ENCODE assay signal across 1 cellular context in genomic region chr11:46353706-46354105, GRCh38.
A peak's percentile ranks its signal among the peaks of the same experiment; 100 is the strongest.
TF ChIP-seq lines count a peak whose summit lies in the region.

No MANE protein-coding gene starts in this region.

TF ChIP-seq in K562, 482 proteins besides CTCF, POLR2A, EP300 and RAD21:
- TF ChIP-seq ZNF551 (CRISPR knock-in tag; IDR thresholded peaks at IDR 0.05) (no peak), ZNF316 (IDR thresholded peaks at IDR 0.05) (no peak), POLR2G (IDR thresholded peaks at IDR 0.05; ENCODE audit: low read depth, low read length) (peak; percentile 40; the same call in 1 of the 2 replicates), YY1 (IDR thresholded peaks at IDR 0.05; ENCODE audit: borderline replicate concordance in 1 of 3, control insufficient read depth in 1 of 3, extremely low read depth in 1 of 3, insufficient read depth in 3 of 3, insufficient read length in 1 of 3, insufficient replicate concordance in 2 of 3, low read depth in 1 of 3, low read length in 2 of 3) (no peak), PCBP1 (IDR thresholded peaks at IDR 0.05; ENCODE audit: low read depth, low read length, poor library complexity, severe bottlenecking) (no peak), SMARCA4 (IDR thresholded peaks at IDR 0.05) (no peak), EGR1 (conservative IDR thresholded peaks at IDR 0.05) (peak; percentile 79), ZNF175 (CRISPR knock-in tag; IDR thresholded peaks at IDR 0.05; ENCODE audit: low read depth) (no peak)
- TF ChIP-seq, protein P1, sequence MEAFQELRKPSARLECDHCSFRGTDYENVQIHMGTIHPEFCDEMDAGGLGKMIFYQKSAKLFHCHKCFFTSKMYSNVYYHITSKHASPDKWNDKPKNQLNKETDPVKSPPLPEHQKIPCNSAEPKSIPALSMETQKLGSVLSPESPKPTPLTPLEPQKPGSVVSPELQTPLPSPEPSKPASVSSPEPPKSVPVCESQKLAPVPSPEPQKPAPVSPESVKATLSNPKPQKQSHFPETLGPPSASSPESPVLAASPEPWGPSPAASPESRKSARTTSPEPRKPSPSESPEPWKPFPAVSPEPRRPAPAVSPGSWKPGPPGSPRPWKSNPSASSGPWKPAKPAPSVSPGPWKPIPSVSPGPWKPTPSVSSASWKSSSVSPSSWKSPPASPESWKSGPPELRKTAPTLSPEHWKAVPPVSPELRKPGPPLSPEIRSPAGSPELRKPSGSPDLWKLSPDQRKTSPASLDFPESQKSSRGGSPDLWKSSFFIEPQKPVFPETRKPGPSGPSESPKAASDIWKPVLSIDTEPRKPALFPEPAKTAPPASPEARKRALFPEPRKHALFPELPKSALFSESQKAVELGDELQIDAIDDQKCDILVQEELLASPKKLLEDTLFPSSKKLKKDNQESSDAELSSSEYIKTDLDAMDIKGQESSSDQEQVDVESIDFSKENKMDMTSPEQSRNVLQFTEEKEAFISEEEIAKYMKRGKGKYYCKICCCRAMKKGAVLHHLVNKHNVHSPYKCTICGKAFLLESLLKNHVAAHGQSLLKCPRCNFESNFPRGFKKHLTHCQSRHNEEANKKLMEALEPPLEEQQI (IDR thresholded peaks at IDR 0.05), result no peak
